Comparison of ENCODE assay signal across 10 cellular contexts in the genomic region with DNA sequence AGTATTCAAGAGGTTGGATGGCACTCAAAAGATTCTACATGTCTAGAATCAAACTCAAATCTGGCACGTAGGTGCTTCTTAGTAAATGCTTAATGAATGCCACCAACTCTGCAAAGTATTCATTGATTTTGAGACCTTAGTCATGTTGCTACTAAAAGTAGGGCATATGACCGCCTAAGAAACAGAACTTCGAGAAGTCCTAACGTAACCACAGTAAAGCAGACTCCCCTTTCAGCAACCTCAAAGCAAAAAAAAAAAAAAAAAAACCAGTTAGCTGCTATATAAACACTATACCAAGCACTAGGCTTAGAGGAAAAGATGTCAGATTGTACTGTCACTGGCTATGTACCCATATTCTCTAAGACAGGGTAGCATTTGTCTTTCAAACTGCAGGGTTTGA.
"Had no signal": no experiment of that assay in that cellular context is flagged by ENCODE, and none has a peak within 500 bp of the region (broad histone marks: within the 10 kb centered on the region; RNA-seq: fewer than 3 reads in every experiment).

No MANE protein-coding gene starts in this region.

- H3K27me3 Mint-ChIP-seq: natural killer cell treated with Interleukin-12 subunit alpha and Interleukin-12 subunit beta and Interleukin-15 and Interleukin-18, amount 100 ng/mL, for 72 hours; stimulated activated naive CD8-positive, alpha-beta T cell treated with anti-CD3 and anti-CD28 coated beads, Interleukin-15, Interleukin-2, amounts not matched to agents 100 ng/mL and 50 ng/mL, for 24 hours had no signal

- H3K27ac ChIP-seq: upper lobe of right lung had no signal

- H3K4me3 Mint-ChIP-seq: natural killer cell treated with Interleukin-12 subunit alpha and Interleukin-12 subunit beta and Interleukin-15 and Interleukin-18, amount 100 ng/mL, for 72 hours; stimulated activated naive CD8-positive, alpha-beta T cell treated with anti-CD3 and anti-CD28 coated beads, Interleukin-15, Interleukin-2, amounts not matched to agents 100 ng/mL and 50 ng/mL, for 24 hours; WTC11 had no signal

- H3K27me3 ChIP-seq: upper lobe of right lung had no signal

- H3K9me3 Mint-ChIP-seq: natural killer cell treated with Interleukin-12 subunit alpha and Interleukin-12 subunit beta and Interleukin-15 and Interleukin-18, amount 100 ng/mL, for 72 hours; stimulated activated naive CD8-positive, alpha-beta T cell treated with anti-CD3 and anti-CD28 coated beads, Interleukin-15, Interleukin-2, amounts not matched to agents 100 ng/mL and 50 ng/mL, for 24 hours; WTC11 had no signal

- H3K27ac Mint-ChIP-seq: natural killer cell treated with Interleukin-12 subunit alpha and Interleukin-12 subunit beta and Interleukin-15 and Interleukin-18, amount 100 ng/mL, for 72 hours; WTC11 had no signal

- DNase-seq: activated CD8-positive, alpha-beta memory T cell treated with anti-CD3 and anti-CD28 coated beads, Interleukin-2, amount 50 U/mL, for 4 hours; foreskin melanocyte; islet precursor cell; mammary epithelial cell; stimulated activated CD4-positive, alpha-beta T cell treated with anti-CD3 and anti-CD28 coated beads, Interleukin-2, amount 100 ng/mL, for 48 hours; upper lobe of right lung had no signal

- H3K4me3 ChIP-seq: upper lobe of right lung had no signal

- ATAC-seq: left lobe of liver, upper lobe of right lung, WTC11 had no signal

- H3K9me3 ChIP-seq: upper lobe of right lung had no signal
